ENCODE assay signal across 8 cellular contexts in the genomic region with DNA sequence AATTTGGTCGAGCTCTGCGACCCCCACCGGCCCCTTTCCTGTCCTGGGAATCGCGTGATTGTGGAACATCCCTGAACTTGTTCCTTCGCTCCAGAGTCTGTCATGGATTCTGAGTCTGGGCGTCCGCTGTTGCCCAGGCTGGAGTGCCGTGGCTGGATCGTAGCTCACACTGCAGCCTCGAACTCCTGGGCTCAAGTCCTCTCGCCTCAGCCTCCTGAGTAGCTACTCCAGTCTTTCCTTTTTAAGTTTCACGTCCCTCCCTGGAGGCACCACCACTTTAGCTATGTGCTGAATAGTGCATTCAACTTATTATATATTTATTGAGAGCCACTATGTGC. TPM values are rescaled to one million over a fixed set of nuclear protein-coding genes. Genes with fewer than 3 reads are reported as not detected.
A peak's percentile ranks its signal among the peaks of the same experiment; 100 is the strongest.
DNase-seq lines count a peak whose midpoint lies in the region; ATAC-seq, FAIRE-seq and TF ChIP-seq lines count a peak whose summit lies in the region.

No MANE protein-coding gene starts in this region.

- H3K27ac Mint-ChIP-seq in chondrocyte (ENCODE audit: unreplicated experiment): peak overlapping the region; percentile 78

- TF ChIP-seq POLR2A in NB4 (IDR thresholded peaks at IDR 0.05; ENCODE audit: extremely low read depth, insufficient read length): no peak

- H3K9me3 Mint-ChIP-seq in chondrocyte (ENCODE audit: low read depth): no peaks in the 10 kb centered on the region

- H3K4me3 ChIP-seq in NB4 (ENCODE audit: low read depth, low read length): peak overlapping the region; percentile 47

- H3K27me3 Mint-ChIP-seq in chondrocyte (ENCODE audit: low read depth): no peaks in the 10 kb centered on the region

- no peaks in the 10 kb centered on the region for H3K36me3 Mint-ChIP-seq in chondrocyte (ENCODE audit: low read depth)

- ATAC-seq in HG03457 (IDR thresholded peaks at IDR 0.05; ENCODE audit: unreplicated experiment): no peak

- FAIRE-seq in GM19239 (lab: Jason Lieb, UNC): peak; percentile 70

- DNase-seq in GM19239 (ENCODE audit: insufficient read length, low spot score) (no peak), NB4 (ENCODE audit: low read depth) (peak; percentile 25), chondrocyte (ENCODE audit: low spot score) (no peak), mesenteric fat pad (ENCODE audit: low spot score) (peak; percentile 84), cerebellum (ENCODE audit: low spot score) (no peak), GM10266 (ENCODE audit: extremely low spot score) (no peak), SHP77 (lab: John Stamatoyannopoulos, UW) (no peak)

- TF ChIP-seq CTCF in NB4 (IDR thresholded peaks at IDR 0.05; ENCODE audit: low read depth, low read length): no peak
- TF ChIP-seq CTCF in chondrocyte (IDR thresholded peaks at IDR 0.05): no peak
- no peak for TF ChIP-seq CTCF in GM10266 (IDR thresholded peaks at IDR 0.05; ENCODE audit: control insufficient read depth, insufficient read depth, low read depth, missing control alignments)

- peak overlapping the region; percentile 82 for H3K4me3 Mint-ChIP-seq in chondrocyte (ENCODE audit: unreplicated experiment)

- peaks cover 7% of the 10 kb centered on the region for H3K4me1 Mint-ChIP-seq in chondrocyte (ENCODE audit: low read depth)

RNA-seq across cellular contexts. Expression of gene ACOT6, which starts 0.7 kb away (rescaled TPM):
- total RNA-seq in chondrocyte (not detected in 3 replicates), mesenteric fat pad (not detected), cerebellum (not detected)

RNA-seq across cellular contexts. Expression of gene ACOT4, which starts 21.3 kb away (rescaled TPM):
- total RNA-seq in chondrocyte: 1.4 to 4.3 TPM (median 4.0 TPM) in 3 replicates
- total RNA-seq in mesenteric fat pad: 4.9 TPM
- 0.45 TPM for total RNA-seq in cerebellum

RNA-seq across cellular contexts. Expression of gene DNAL1, which starts 31.8 kb away (rescaled TPM):
- total RNA-seq in chondrocyte (13.3 to 23.0 TPM (median 15.2 TPM) in 3 replicates), mesenteric fat pad (19.5 TPM), cerebellum (15.3 TPM)

RNA-seq across cellular contexts. Expression of gene ACOT2, which starts 44.0 kb away (rescaled TPM):
- total RNA-seq in chondrocyte (38.0 to 48.5 TPM (median 46.4 TPM) in 3 replicates), mesenteric fat pad (154 TPM), cerebellum (19.3 TPM)

RNA-seq across cellular contexts. Expression of gene HEATR4, which starts 54.3 kb away (rescaled TPM):
- total RNA-seq in chondrocyte: 0.27 TPM in 1 of 3 replicates, not detected in the others
- 0.22 TPM for total RNA-seq in mesenteric fat pad
- total RNA-seq in cerebellum: 1.4 TPM

Comparison
In these comparisons a context has a peak if more than half of its experiments do, and no peak if none do; other contexts are left out.
1. DNase-seq: peak in NB4 (single experiment) and mesenteric fat pad (single experiment); none in GM19239 (single experiment), chondrocyte (single experiment), cerebellum (single experiment), GM10266 (single experiment) and SHP77 (0 of 2).